In the genomic region with DNA sequence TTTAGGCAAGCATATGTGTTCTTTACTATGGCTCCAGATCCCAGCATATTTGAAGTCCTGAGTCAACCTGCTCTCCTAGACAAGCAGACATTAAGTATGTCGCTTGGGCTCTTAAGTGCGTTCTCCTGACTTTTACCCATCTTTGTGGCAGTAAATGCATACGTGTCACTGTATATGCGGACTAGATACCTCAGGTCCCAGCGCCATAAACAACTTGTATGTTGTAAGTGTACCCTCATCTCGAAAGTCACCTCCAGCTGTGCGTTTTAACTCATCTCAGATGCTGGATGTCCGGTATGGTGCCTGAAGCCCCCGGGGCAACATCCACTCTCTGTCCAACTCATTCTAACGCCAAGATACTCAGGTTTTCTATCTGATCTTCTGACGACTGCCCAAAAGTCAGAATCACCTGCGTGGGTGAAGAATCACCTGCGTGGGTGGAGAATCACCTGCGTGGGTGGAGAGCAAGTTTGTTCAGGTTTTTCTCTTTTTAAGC, we compare ENCODE assay signal across 8 cellular contexts. TPM values are rescaled to one million over a fixed set of nuclear protein-coding genes. Genes with fewer than 3 reads are reported as not detected.
DNase-seq lines count a peak whose midpoint lies in the region; ATAC-seq and TF ChIP-seq lines count a peak whose summit lies in the region.

No MANE protein-coding gene starts in this region.

- H3K27ac ChIP-seq in SK-N-SH (ENCODE audit: low read depth in 2 of 2, low read length in 1 of 2) (no peak overlapping the region; a peak in 1 of 4 replicates), WERI-Rb-1 (no peak overlapping the region), spleen (no peak overlapping the region)

- H3K9me2 ChIP-seq in SK-N-SH: no peaks in the 10 kb centered on the region

- H3K27me3 ChIP-seq in SK-N-SH (ENCODE audit: insufficient read depth) (no peaks in the 10 kb centered on the region), WERI-Rb-1 (ENCODE audit: insufficient read depth, low read depth, severe bottlenecking) (no peaks in the 10 kb centered on the region), spleen (replicated peaks in 1 of 7) (peaks cover 0 to 5% (median 0%) of the 10 kb centered on the region in 7 donors)

- peak overlapping the region; percentile 77 to 89 for H3K4me3 ChIP-seq in SK-N-SH (ENCODE audit: low read depth in 2 of 2, low read length in 1 of 2)
- H3K4me3 ChIP-seq in WERI-Rb-1 (ENCODE audit: low read depth, low read length): peak overlapping the region; percentile 70; the same call in 1 of the 2 replicates
- peak overlapping the region; percentile 89 for H3K4me3 ChIP-seq in fibroblast of villous mesenchyme (ENCODE audit: low read depth, low read length)
- H3K4me3 ChIP-seq in spleen: peak overlapping the region in 5 of 8 donors; percentile 73 to 95 (median 78)

- no peak overlapping the region for H2AFZ ChIP-seq in SK-N-SH (ENCODE audit: low read depth)

- intact Hi-C loops in spleen (cut with DNase I; ENCODE audit: low total_unique reads): no loop called here

- no peak for TF ChIP-seq EP300 in SK-N-SH (IDR thresholded peaks at IDR 0.05; ENCODE audit: borderline replicate concordance in 1 of 2, low read depth in 1 of 2, low read length in 1 of 2)

- TF ChIP-seq CTCF in SK-N-SH (IDR thresholded peaks at IDR 0.05) (no peak), WERI-Rb-1 (IDR thresholded peaks at IDR 0.05; ENCODE audit: low read depth, low read length) (no peak), fibroblast of villous mesenchyme (IDR thresholded peaks at IDR 0.05; ENCODE audit: insufficient read depth, low read depth, low read length) (no peak), spleen (IDR thresholded peaks at IDR 0.05 in 8 of 11, conservative IDR thresholded peaks at IDR 0.05 in 3 of 11) (no peak), GM20000 (IDR thresholded peaks at IDR 0.05; ENCODE audit: extremely low read depth, missing control alignments) (no peak)

- H3K9ac ChIP-seq in SK-N-SH: peak overlapping the region; percentile 42; the same call in 1 of the 2 replicates

- TF ChIP-seq RAD21 in SK-N-SH (IDR thresholded peaks at IDR 0.05; ENCODE audit: low read length): no peak

- TF ChIP-seq POLR2A in spleen (IDR thresholded peaks at IDR 0.05): no peak

- H3K9me3 ChIP-seq in SK-N-SH: no peaks in the 10 kb centered on the region
- no peaks in the 10 kb centered on the region for H3K9me3 ChIP-seq in WERI-Rb-1 (ENCODE audit: severe bottlenecking)
- H3K9me3 ChIP-seq in spleen: peaks cover 0 to 6% (median 0%) of the 10 kb centered on the region in 8 donors

- peaks cover 52% of the 10 kb centered on the region for H3F3A ChIP-seq in SK-N-SH (replicated peaks; ENCODE audit: insufficient read depth)

- H3K36me3 ChIP-seq in SK-N-SH (replicated peaks in 1 of 2; ENCODE audit: control insufficient read depth in 1 of 2, insufficient read depth in 2 of 2, low read length in 1 of 2) (peaks cover 12 to 18% of the 10 kb centered on the region in 2 experiments), WERI-Rb-1 (peaks cover 53% of the 10 kb centered on the region), spleen (peaks cover 0 to 36% (median 32%) of the 10 kb centered on the region in 6 donors)

- POLR2A ChIA-PET in SK-N-SH (lab: Yijun Ruan, JAX): interaction anchor here (3.2 kb wide), 2 partner anchors 8 to 12 kb away, joined by 16 to 25 read pairs; no protein-coding TSS in a partner anchor

- peaks cover 53% of the 10 kb centered on the region for H3K79me2 ChIP-seq in SK-N-SH (ENCODE audit: insufficient read depth)

- peaks cover 54% of the 10 kb centered on the region for H4K20me1 ChIP-seq in SK-N-SH (ENCODE audit: insufficient read depth)

- peaks cover 15 to 32% of the 10 kb centered on the region in 2 experiments; a peak in 3 of 4 replicates for H3K4me1 ChIP-seq in SK-N-SH (ENCODE audit: control insufficient read depth in 1 of 2, insufficient read depth in 2 of 2, low read depth in 1 of 2, low read length in 1 of 2)
- peaks cover 14 to 80% (median 51%) of the 10 kb centered on the region in 6 donors for H3K4me1 ChIP-seq in spleen

- ATAC-seq in SK-N-SH treated with all-trans-retinoic acid at 6 μM for 48 hours: no peak

- peak overlapping the region; percentile 90 for H3K4me2 ChIP-seq in SK-N-SH

- CTCF ChIA-PET in SK-N-SH (lab: Yijun Ruan, JAX): interaction anchor here (0.6 to 4.2 kb wide), 3 partner anchors 11 to 48 kb away, joined by 3 to 20 read pairs (median 3); no protein-coding TSS in a partner anchor

- 44% methylated on average over 14 of the region's 14 CpGs for WGBS in SK-N-SH (ENCODE audit: low lambda C conversion rate)
- 72 to 83% (median 81%) methylated on average over 14 of the region's 14 CpGs for WGBS in spleen, 5 donors

- no peak for DNase-seq in SK-N-SH
- DNase-seq in WERI-Rb-1: no peak
- no peak for DNase-seq in fibroblast of villous mesenchyme (ENCODE audit: low read depth)
- DNase-seq in spleen: no peak
- no peak for DNase-seq in middle frontal gyrus (ENCODE audit: extremely low spot score, low spot score)
- no peak for DNase-seq in islet precursor cell
- DNase-seq in GM20000 (ENCODE audit: low spot score): no peak

TF ChIP-seq in SK-N-SH, 30 proteins besides CTCF, POLR2A, EP300 and RAD21 (continues in another document):
- TF ChIP-seq, protein P1, sequence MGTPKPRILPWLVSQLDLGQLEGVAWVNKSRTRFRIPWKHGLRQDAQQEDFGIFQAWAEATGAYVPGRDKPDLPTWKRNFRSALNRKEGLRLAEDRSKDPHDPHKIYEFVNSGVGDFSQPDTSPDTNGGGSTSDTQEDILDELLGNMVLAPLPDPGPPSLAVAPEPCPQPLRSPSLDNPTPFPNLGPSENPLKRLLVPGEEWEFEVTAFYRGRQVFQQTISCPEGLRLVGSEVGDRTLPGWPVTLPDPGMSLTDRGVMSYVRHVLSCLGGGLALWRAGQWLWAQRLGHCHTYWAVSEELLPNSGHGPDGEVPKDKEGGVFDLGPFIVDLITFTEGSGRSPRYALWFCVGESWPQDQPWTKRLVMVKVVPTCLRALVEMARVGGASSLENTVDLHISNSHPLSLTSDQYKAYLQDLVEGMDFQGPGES (IDR thresholded peaks at IDR 0.05; ENCODE audit: low read depth, low read length): no peak

TF ChIP-seq in SK-N-SH treated with all-trans-retinoic acid at 6 μM for 48 hours, 23 proteins besides CTCF, POLR2A, EP300 and RAD21 (continues in another document):
- TF ChIP-seq ESRRG (CRISPR knock-in tag; IDR thresholded peaks at IDR 0.05) (no peak), BACH2 (CRISPR knock-in tag; IDR thresholded peaks at IDR 0.05; ENCODE audit: borderline replicate concordance) (no peak), ZFP30 (CRISPR knock-in tag; IDR thresholded peaks at IDR 0.05) (no peak), ZNF70 (CRISPR knock-in tag; IDR thresholded peaks at IDR 0.05) (no peak), ISL1 (CRISPR knock-in tag; IDR thresholded peaks at IDR 0.05) (no peak), GLIS3 (CRISPR knock-in tag; IDR thresholded peaks at IDR 0.05) (no peak)
- TF ChIP-seq, protein P2, sequence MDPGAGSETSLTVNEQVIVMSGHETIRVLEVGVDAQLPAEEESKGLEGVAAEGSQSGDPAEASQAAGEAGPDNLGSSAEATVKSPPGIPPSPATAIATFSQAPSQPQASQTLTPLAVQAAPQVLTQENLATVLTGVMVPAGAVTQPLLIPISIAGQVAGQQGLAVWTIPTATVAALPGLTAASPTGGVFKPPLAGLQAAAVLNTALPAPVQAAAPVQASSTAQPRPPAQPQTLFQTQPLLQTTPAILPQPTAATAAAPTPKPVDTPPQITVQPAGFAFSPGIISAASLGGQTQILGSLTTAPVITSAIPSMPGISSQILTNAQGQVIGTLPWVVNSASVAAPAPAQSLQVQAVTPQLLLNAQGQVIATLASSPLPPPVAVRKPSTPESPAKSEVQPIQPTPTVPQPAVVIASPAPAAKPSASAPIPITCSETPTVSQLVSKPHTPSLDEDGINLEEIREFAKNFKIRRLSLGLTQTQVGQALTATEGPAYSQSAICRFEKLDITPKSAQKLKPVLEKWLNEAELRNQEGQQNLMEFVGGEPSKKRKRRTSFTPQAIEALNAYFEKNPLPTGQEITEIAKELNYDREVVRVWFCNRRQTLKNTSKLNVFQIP (CRISPR knock-in tag; IDR thresholded peaks at IDR 0.05; ENCODE audit: borderline replicate concordance, low read depth): no peak

RNA-seq across cellular contexts. Expression of a gene that starts 1.7 kb away (rescaled TPM):
- 56.1 and 95.0 TPM in 2 replicates for polyA plus RNA-seq in SK-N-SH (2012; rRNA removed)
- polyA plus RNA-seq in SK-N-SH (2012; cell fraction: cytosol; rRNA removed): 32.2 and 57.7 TPM in 2 replicates
- 272 and 289 TPM in 2 replicates for polyA plus RNA-seq in SK-N-SH (2012; cell fraction: nucleus; rRNA removed)
- 47.9 and 53.5 TPM in 2 replicates for total RNA-seq in fibroblast of villous mesenchyme
- total RNA-seq in spleen: 100 to 1,000 TPM in 3 of 7 donors, 10 to 100 TPM in 4; 69.6 to 127 (median 98.4) TPM
- polyA plus RNA-seq in spleen: 100 to 1,000 TPM in 1 of 3 donors, 10 to 100 TPM in 2; 61.4 to 120 (median 70.9) TPM

RNA-seq across cellular contexts. Expression of a gene that starts 14.7 kb away (rescaled TPM):
- polyA plus RNA-seq in SK-N-SH (2012; rRNA removed): 45.5 and 52.0 TPM in 2 replicates
- polyA plus RNA-seq in SK-N-SH (2012; cell fraction: cytosol; rRNA removed): 8.6 and 13.1 TPM in 2 replicates
- 317 and 404 TPM in 2 replicates for polyA plus RNA-seq in SK-N-SH (2012; cell fraction: nucleus; rRNA removed)
- total RNA-seq in fibroblast of villous mesenchyme: 40.2 and 64.1 TPM in 2 replicates
- total RNA-seq in spleen: 100 to 1,000 TPM in 5 of 7 donors, 10 to 100 TPM in 2; 80.9 to 203 (median 111) TPM
- polyA plus RNA-seq in spleen: 100 to 1,000 TPM in 1 of 3 donors, 10 to 100 TPM in 2; 36.6 to 135 (median 66.2) TPM

RNA-seq across cellular contexts. Expression of a gene that starts 24.5 kb away (rescaled TPM):
- polyA plus RNA-seq in SK-N-SH (2012; rRNA removed) (56.7 and 63.7 TPM in 2 replicates), spleen (10 to 100 TPM; 11.6 to 24.8 (median 13.9) TPM)
- 37.5 and 51.2 TPM in 2 replicates for polyA plus RNA-seq in SK-N-SH (2012; cell fraction: cytosol; rRNA removed)
- 87.9 and 96.3 TPM in 2 replicates for polyA plus RNA-seq in SK-N-SH (2012; cell fraction: nucleus; rRNA removed)
- total RNA-seq in fibroblast of villous mesenchyme (11.9 and 12.5 TPM in 2 replicates), spleen (10 to 100 TPM in 6 of 7 donors, 1 to 10 TPM in 1; 8.7 to 27.8 (median 20.1) TPM)

RNA-seq across cellular contexts. Expression of a gene that starts 24.8 kb away (rescaled TPM):
- 27.3 and 28.3 TPM in 2 replicates for polyA plus RNA-seq in SK-N-SH (2012; rRNA removed)
- 14.9 and 22.0 TPM in 2 replicates for polyA plus RNA-seq in SK-N-SH (2012; cell fraction: cytosol; rRNA removed)
- polyA plus RNA-seq in SK-N-SH (2012; cell fraction: nucleus; rRNA removed): 76.2 and 78.9 TPM in 2 replicates
- 23.3 and 27.4 TPM in 2 replicates for total RNA-seq in fibroblast of villous mesenchyme
- 10 to 100 TPM; 26.8 to 53.5 (median 38.2) TPM for total RNA-seq in spleen
- 10 to 100 TPM; 20.8 to 39.8 (median 34.9) TPM for polyA plus RNA-seq in spleen

RNA-seq across cellular contexts. Expression of a gene that starts 34.6 kb away (rescaled TPM):
- polyA plus RNA-seq in SK-N-SH (2012; rRNA removed) (15.7 and 30.2 TPM in 2 replicates), spleen (10 to 100 TPM; 26.6 to 42.7 (median 35.3) TPM)
- 20.5 and 25.3 TPM in 2 replicates for polyA plus RNA-seq in SK-N-SH (2012; cell fraction: cytosol; rRNA removed)
- polyA plus RNA-seq in SK-N-SH (2012; cell fraction: nucleus; rRNA removed): 105 and 119 TPM in 2 replicates
- total RNA-seq in fibroblast of villous mesenchyme (21.6 and 21.9 TPM in 2 replicates), spleen (10 to 100 TPM; 29.4 to 61.0 (median 50.7) TPM)
